ENCODE assay signal across 8 cellular contexts in genomic region chr11:66438504-66439466, GRCh38. TPM values are rescaled to one million over a fixed set of nuclear protein-coding genes. Genes with fewer than 3 reads are reported as not detected.
A peak's percentile ranks its signal among the peaks of the same experiment; 100 is the strongest.
DNase-seq lines count a peak whose midpoint lies in the region; ATAC-seq, FAIRE-seq and TF ChIP-seq lines count a peak whose summit lies in the region.

TSS of gene MRPL11 (minus strand) at chr11:66438848. CDS start at chr11:66438754, 94 bp downstream.

- ATAC-seq in GM18868 (IDR thresholded peaks at IDR 0.05; ENCODE audit: unreplicated experiment) (peak; percentile 78), HG03135 (IDR thresholded peaks at IDR 0.05; ENCODE audit: unreplicated experiment) (peak; percentile 91)

- CTCF ChIA-PET in AG04449 (lab: Yijun Ruan, JAX): interaction anchor here (0.5 to 2.9 kb wide), 40 partner anchors 8 to 261 kb away, joined by 3 to 53 read pairs (median 6); partner anchors contain the start of genes BRMS1, CD248, NPAS4 and PELI3

- no peak for TF ChIP-seq POLR2A in spleen (IDR thresholded peaks at IDR 0.05)

- peaks cover 6 to 20% (median 11%) of the 10 kb centered on the region in 6 donors for H3K4me1 ChIP-seq in spleen

- TF ChIP-seq CTCF in AG04449 (IDR thresholded peaks at IDR 0.05; ENCODE audit: insufficient read depth, low read length, missing control alignments): peak; percentile 79
- TF ChIP-seq CTCF in WERI-Rb-1 (IDR thresholded peaks at IDR 0.05; ENCODE audit: low read depth, low read length): peak; percentile 67
- TF ChIP-seq CTCF in bronchial epithelial cell (IDR thresholded peaks at IDR 0.05; ENCODE audit: insufficient read depth, low read length, severe bottlenecking): peak; percentile 74
- peak; percentile 22 to 71 (median 56) for TF ChIP-seq CTCF in spleen (IDR thresholded peaks at IDR 0.05 in 8 of 11, conservative IDR thresholded peaks at IDR 0.05 in 3 of 11)

- DNase-seq in AG04449 (ENCODE audit: low read depth, low spot score): peak; percentile 67
- DNase-seq in NCI-H2196 treated with DMSO at 0.1 percent for 48 hours (lab: John Stamatoyannopoulos, UW; ENCODE audit: unreplicated experiment): peak; percentile 84
- DNase-seq in WERI-Rb-1: peak; percentile 95
- peak; percentile 92 for DNase-seq in bronchial epithelial cell (ENCODE audit: low read depth)
- peak; percentile 87 to 88 (median 87) for DNase-seq in immature natural killer cell
- peak; percentile 95 for DNase-seq in spleen

- H3K4me3 ChIP-seq in AG04449 (ENCODE audit: low read depth, low read length) (peak within 1 kb of the TSS; percentile 85), WERI-Rb-1 (ENCODE audit: low read depth, low read length) (peak within 1 kb of the TSS; percentile 83), bronchial epithelial cell (ENCODE audit: low read depth, low read length) (peak within 1 kb of the TSS; percentile 65), spleen (peak within 1 kb of the TSS; percentile 86 to 97 (median 92))

- H3K9me3 ChIP-seq in WERI-Rb-1 (ENCODE audit: severe bottlenecking) (peaks cover 7% of the 10 kb centered on the region), spleen (peaks cover 0 to 16% (median 13%) of the 10 kb centered on the region in 8 donors)

- peaks cover 0 to 8% (median 2%) of the 10 kb centered on the region in 6 donors for H3K9me3 Mint-ChIP-seq in immature natural killer cell

- H3K27me3 ChIP-seq in WERI-Rb-1 (ENCODE audit: insufficient read depth, low read depth, severe bottlenecking): no peaks in the 10 kb centered on the region
- no peaks in the 10 kb centered on the region for H3K27me3 ChIP-seq in bronchial epithelial cell (ENCODE audit: control insufficient read depth, insufficient read depth, low read length)
- H3K27me3 ChIP-seq in spleen (replicated peaks in 1 of 7): peaks cover 0 to 4% (median 0%) of the 10 kb centered on the region in 7 donors

- H3K27ac Mint-ChIP-seq in immature natural killer cell: peak within 1 kb of the TSS; percentile 93 to 100 (median 98)

- peaks cover 1 to 5% (median 4%) of the 10 kb centered on the region in 3 donors for H3K27me3 Mint-ChIP-seq in immature natural killer cell (ENCODE audit: low read depth in 3 of 3)

- POLR2A ChIA-PET in AG04449 (lab: Yijun Ruan, JAX): interaction anchor here (0.5 to 1.4 kb wide), 5 partner anchors 9 to 1179 kb away, joined by 3 to 9 read pairs (median 5); partner anchors contain the start of gene PELI3

- H3K4me1 Mint-ChIP-seq in immature natural killer cell: peaks cover 17 to 22% of the 10 kb centered on the region in 2 donors

- peak; percentile 96 for FAIRE-seq in bronchial epithelial cell (lab: Jason Lieb, UNC)

- H3K27ac ChIP-seq in WERI-Rb-1 (peak within 1 kb of the TSS; percentile 91), spleen (peak within 1 kb of the TSS; percentile 83 to 94 (median 89))

- H3K36me3 Mint-ChIP-seq in immature natural killer cell: peaks cover 6 to 17% (median 15%) of the 10 kb centered on the region in 3 donors

- peak within 1 kb of the TSS; percentile 91 to 96 (median 95) for H3K4me3 Mint-ChIP-seq in immature natural killer cell

- WGBS in spleen, 5 donors: 8 to 12% (median 8%) methylated on average over 35 to 45 of the region's 45 CpGs

- peaks cover 28% of the 10 kb centered on the region for H3K36me3 ChIP-seq in WERI-Rb-1
- peaks cover 9% of the 10 kb centered on the region for H3K36me3 ChIP-seq in bronchial epithelial cell (ENCODE audit: control insufficient read depth, insufficient read depth, low read length)
- peaks cover 0 to 36% (median 28%) of the 10 kb centered on the region in 6 donors for H3K36me3 ChIP-seq in spleen

- intact Hi-C loops in spleen (cut with DNase I; ENCODE audit: low total_unique reads): no loop called here

RNA-seq across cellular contexts. Expression of gene MRPL11, which starts in this region (rescaled TPM):
- total RNA-seq in bronchial epithelial cell (38.5 and 43.7 TPM in 2 replicates), spleen (10 to 100 TPM; 25.5 to 41.2 (median 32.6) TPM)
- polyA plus RNA-seq in immature natural killer cell (100 to 1,000 TPM in 1 of 3 donors, 10 to 100 TPM in 2; 53.6 to 118 (median 88.6) TPM), spleen (10 to 100 TPM; 60.3 to 87.1 (median 72.7) TPM)

Comparison
In these comparisons a context has a peak if more than half of its experiments do, and no peak if none do; other contexts are left out.
1. Peak in every context shown above with its lines: DNase-seq, ATAC-seq, H3K4me3 ChIP-seq and H3K27ac ChIP-seq.